In the genomic region with DNA sequence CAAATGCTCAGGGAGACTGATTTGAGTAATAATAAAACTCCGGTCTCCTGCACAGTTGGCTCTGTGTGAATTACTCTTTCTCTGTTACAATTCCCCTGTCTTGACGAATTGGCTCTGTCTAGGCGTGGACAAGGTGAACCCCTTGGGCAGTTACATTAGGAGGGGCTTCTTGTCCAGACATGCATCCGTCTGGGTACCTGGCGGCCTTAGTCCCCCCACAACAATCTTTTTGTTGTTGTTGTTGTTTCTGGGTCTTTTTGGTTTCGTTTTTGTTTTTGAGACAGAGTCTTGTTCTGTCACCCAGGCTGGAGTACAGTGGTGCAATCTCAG, we compare ENCODE assay signal across 1 cellular context. TPM values are rescaled to one million over a fixed set of nuclear protein-coding genes. Genes with fewer than 3 reads are reported as not detected.
"Had no signal": no experiment of that assay in that cellular context is flagged by ENCODE, and none has a peak within 500 bp of the region (broad histone marks: within the 10 kb centered on the region; RNA-seq: fewer than 3 reads in every experiment).

No MANE protein-coding gene starts in this region.

RNA-seq across cellular contexts. Expression of a gene that starts 40.5 kb away (rescaled TPM):
- total RNA-seq: OCI-LY7 had no signal
